Comparison of ENCODE assay signal across 9 cellular contexts in genomic region chr2:133806564-133806963, GRCh38.
"Had no signal": no experiment of that assay in that cellular context is flagged by ENCODE, and none has a peak within 500 bp of the region (broad histone marks: within the 10 kb centered on the region; RNA-seq: fewer than 3 reads in every experiment).

No MANE protein-coding gene starts in this region.

- H3K9me3 ChIP-seq: HAP-1 had no signal

- ATAC-seq: HCT116, HepG2, K562 had no signal

- H3K27ac Mint-ChIP-seq: HFFc6 had no signal

- H3K4me3 Mint-ChIP-seq: HFFc6 had no signal

- DNase-seq: GM23248, GOT3, H7, HFFc6 had no signal

- H3K27ac ChIP-seq: GM23248, HL-60 had no signal

- H2AFZ ChIP-seq: GM23248 had no signal

- H3K36me3 ChIP-seq: HAP-1 had no signal

- H3K4me1 ChIP-seq: HAP-1 had no signal

- H3K9ac ChIP-seq: GM23248 had no signal

- H3K4me3 ChIP-seq: GM23248, HAP-1, K562 had no signal
